19 cellular contexts compared by ENCODE assay signal in the genomic region with DNA sequence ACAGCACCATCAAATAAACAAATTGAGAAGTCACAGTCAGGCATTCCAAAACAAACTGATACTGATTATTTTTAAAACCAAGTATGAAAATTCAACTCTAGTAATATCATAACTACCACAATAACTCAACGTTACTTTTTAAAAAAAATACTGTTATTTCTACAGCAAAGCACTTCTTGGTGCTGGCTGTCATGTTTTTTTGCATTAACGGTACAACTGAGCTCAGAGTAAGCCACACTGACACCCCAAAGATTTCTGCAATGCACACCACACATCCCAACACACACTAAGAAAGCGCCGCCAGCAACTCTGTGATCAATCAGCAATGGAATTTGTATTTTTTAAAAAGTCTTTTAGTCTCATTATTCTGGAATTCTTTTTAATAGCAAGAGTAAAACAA.
DNase-seq lines count a peak whose midpoint lies in the region; ATAC-seq lines count a peak whose summit lies in the region.
"Had no signal": no experiment of that assay in that cellular context is flagged by ENCODE, and none has a peak within 500 bp of the region (broad histone marks: within the 10 kb centered on the region; RNA-seq: fewer than 3 reads in every experiment).

No MANE protein-coding gene starts in this region.

- no peak overlapping the region for H3K9ac ChIP-seq in mesendoderm (ENCODE audit: low read length)
- H3K9ac ChIP-seq: BLaER1 had no signal

- H3K9me3 Mint-ChIP-seq in activated CD4-positive, alpha-beta T cell treated with anti-CD3 and anti-CD28 coated beads, Interleukin-2, amount 10 ng/mL, durations not matched to agents 24 days and 14 days, result peaks cover 4% of the 10 kb centered on the region
- peaks cover 4% of the 10 kb centered on the region for H3K9me3 Mint-ChIP-seq in T-helper 1 cell treated with Interleukin-12 subunit alpha and Interleukin-12 subunit beta and Interleukin-4 antibody, amounts not matched to agents 30 μg/mL and 1 μg/mL, for 36 hours
- no peaks in the 10 kb centered on the region for H3K9me3 Mint-ChIP-seq in activated T-helper 17 cell treated with anti-CD3 and anti-CD28 coated beads, Interleukin-2, amount 50 U/mL, for 72 hours
- H3K9me3 Mint-ChIP-seq: GM23338 had no signal

- no peak overlapping the region for H3K4ac ChIP-seq in mesendoderm (ENCODE audit: low read depth, low read length)

- no peak overlapping the region for H2BK15ac ChIP-seq in mesendoderm (replicated peaks; ENCODE audit: low read depth)

- no peak overlapping the region for H4K5ac ChIP-seq in mesendoderm (ENCODE audit: low read length)

- no peaks in the 10 kb centered on the region for H3K36me3 ChIP-seq in mesendoderm (ENCODE audit: control insufficient read depth, insufficient read depth, low read length)

- H3K36me3 Mint-ChIP-seq in activated CD4-positive, alpha-beta T cell treated with anti-CD3 and anti-CD28 coated beads, Interleukin-2, amount 10 ng/mL, durations not matched to agents 24 days and 14 days (ENCODE audit: low read depth), result peaks cover 24% of the 10 kb centered on the region
- H3K36me3 Mint-ChIP-seq in T-helper 1 cell treated with Interleukin-12 subunit alpha and Interleukin-12 subunit beta and Interleukin-4 antibody, amounts not matched to agents 30 μg/mL and 1 μg/mL, for 36 hours (ENCODE audit: low read depth), result peaks cover 16% of the 10 kb centered on the region
- H3K36me3 Mint-ChIP-seq in activated T-helper 17 cell treated with anti-CD3 and anti-CD28 coated beads, Interleukin-2, amount 50 U/mL, for 72 hours (ENCODE audit: low read depth), result peaks cover 22% of the 10 kb centered on the region

- intact Hi-C loops in activated CD4-positive, alpha-beta T cell treated with anti-CD3 and anti-CD28 coated beads, Interleukin-2, amount 10 ng/mL, durations not matched to agents 24 days and 14 days (cut with micrococcal nuclease), result loop anchor here (5.0 kb wide), 1 partner anchor 112 kb away; a partner anchor contains a TSS

- no peak overlapping the region for H3K27ac ChIP-seq in mesendoderm (ENCODE audit: low read depth, low read length)
- H3K27ac ChIP-seq: BLaER1 had no signal

- no peak for DNase-seq in activated CD4-positive, alpha-beta T cell treated with anti-CD3 and anti-CD28 coated beads, Interleukin-2, amount 10 ng/mL, durations not matched to agents 24 days and 14 days
- DNase-seq in activated CD4-positive, alpha-beta T cell treated with anti-CD3 and anti-CD28 coated beads for 48 hours, result no peak
- DNase-seq in mesendoderm, result no peak
- DNase-seq in GM19238 (ENCODE audit: insufficient read length, low spot score), result no peak
- DNase-seq: 8988T; CD4-positive, alpha-beta memory T cell; DMS153; DMS79 treated with DMSO at 0.1 percent for 48 hours; GF-D8; HCEC 1CT had no signal

- peaks cover 16% of the 10 kb centered on the region for H3K4me1 Mint-ChIP-seq in activated CD4-positive, alpha-beta T cell treated with anti-CD3 and anti-CD28 coated beads, Interleukin-2, amount 10 ng/mL, durations not matched to agents 24 days and 14 days
- no peaks in the 10 kb centered on the region for H3K4me1 Mint-ChIP-seq in T-helper 1 cell treated with Interleukin-12 subunit alpha and Interleukin-12 subunit beta and Interleukin-4 antibody, amounts not matched to agents 30 μg/mL and 1 μg/mL, for 36 hours (ENCODE audit: low read depth)
- peaks cover 13% of the 10 kb centered on the region for H3K4me1 Mint-ChIP-seq in activated T-helper 17 cell treated with anti-CD3 and anti-CD28 coated beads, Interleukin-2, amount 50 U/mL, for 72 hours
- H3K4me1 Mint-ChIP-seq: CD14-positive monocyte had no signal

- no peak overlapping the region for H2AK5ac ChIP-seq in mesendoderm (ENCODE audit: low read length)

- peak overlapping the region; percentile 67 for H3K27ac Mint-ChIP-seq in activated CD4-positive, alpha-beta T cell treated with anti-CD3 and anti-CD28 coated beads, Interleukin-2, amount 10 ng/mL, durations not matched to agents 24 days and 14 days
- H3K27ac Mint-ChIP-seq in T-helper 1 cell treated with Interleukin-12 subunit alpha and Interleukin-12 subunit beta and Interleukin-4 antibody, amounts not matched to agents 30 μg/mL and 1 μg/mL, for 36 hours, result peak overlapping the region; percentile 57
- no peak overlapping the region for H3K27ac Mint-ChIP-seq in activated T-helper 17 cell treated with anti-CD3 and anti-CD28 coated beads, Interleukin-2, amount 50 U/mL, for 72 hours
- H3K27ac Mint-ChIP-seq: CD14-positive monocyte, GM23338, IgD-negative memory B cell had no signal

- H3K4me3 ChIP-seq in mesendoderm (ENCODE audit: low read length), result no peak overlapping the region
- H3K4me3 ChIP-seq: BLaER1, GM23338 had no signal

- no peaks in the 10 kb centered on the region for H3K27me3 Mint-ChIP-seq in activated CD4-positive, alpha-beta T cell treated with anti-CD3 and anti-CD28 coated beads, Interleukin-2, amount 10 ng/mL, durations not matched to agents 24 days and 14 days
- no peaks in the 10 kb centered on the region for H3K27me3 Mint-ChIP-seq in T-helper 1 cell treated with Interleukin-12 subunit alpha and Interleukin-12 subunit beta and Interleukin-4 antibody, amounts not matched to agents 30 μg/mL and 1 μg/mL, for 36 hours (ENCODE audit: low read depth)
- H3K27me3 Mint-ChIP-seq in activated T-helper 17 cell treated with anti-CD3 and anti-CD28 coated beads, Interleukin-2, amount 50 U/mL, for 72 hours, result no peaks in the 10 kb centered on the region
- H3K27me3 Mint-ChIP-seq: CD4-positive, alpha-beta memory T cell; IgD-negative memory B cell had no signal

- no peaks in the 10 kb centered on the region for H3K27me3 ChIP-seq in mesendoderm (ENCODE audit: insufficient read depth, low read length, poor library complexity)
- H3K27me3 ChIP-seq: BLaER1 had no signal

- H3K18ac ChIP-seq in mesendoderm (ENCODE audit: low read length), result no peak overlapping the region

- H3K79me2 ChIP-seq in mesendoderm (ENCODE audit: control insufficient read depth, insufficient read depth, low read length), result no peaks in the 10 kb centered on the region

- no peak overlapping the region for H3K4me2 ChIP-seq in mesendoderm (ENCODE audit: low read length)
- H3K4me2 ChIP-seq: BLaER1, GM23338 had no signal

- no peak overlapping the region for H2BK120ac ChIP-seq in mesendoderm (ENCODE audit: low read depth, low read length)

- no peaks in the 10 kb centered on the region for H3K79me1 ChIP-seq in mesendoderm (ENCODE audit: low read length)

- H3K4me1 ChIP-seq in mesendoderm (ENCODE audit: control insufficient read depth, low read depth, low read length), result peaks cover 2% of the 10 kb centered on the region
- H3K4me1 ChIP-seq: BLaER1 had no signal

- H3K23ac ChIP-seq in mesendoderm (ENCODE audit: low read length), result no peak overlapping the region

- no peak overlapping the region for H3K4me3 Mint-ChIP-seq in activated CD4-positive, alpha-beta T cell treated with anti-CD3 and anti-CD28 coated beads, Interleukin-2, amount 10 ng/mL, durations not matched to agents 24 days and 14 days
- no peak overlapping the region for H3K4me3 Mint-ChIP-seq in T-helper 1 cell treated with Interleukin-12 subunit alpha and Interleukin-12 subunit beta and Interleukin-4 antibody, amounts not matched to agents 30 μg/mL and 1 μg/mL, for 36 hours
- peak overlapping the region; percentile 22 for H3K4me3 Mint-ChIP-seq in activated T-helper 17 cell treated with anti-CD3 and anti-CD28 coated beads, Interleukin-2, amount 50 U/mL, for 72 hours
- H3K4me3 Mint-ChIP-seq: CD14-positive monocyte; CD4-positive, alpha-beta memory T cell; GM23338; IgD-negative memory B cell had no signal

- WGBS in mesendoderm (ENCODE audit: extremely low coverage, insufficient coverage, low lambda C conversion rate), result 100% methylated on average over 1 of the region's 4 CpGs

- no peak overlapping the region for H3K56ac ChIP-seq in mesendoderm (ENCODE audit: low read length)

- ATAC-seq in HG02870 (IDR thresholded peaks at IDR 0.05; ENCODE audit: unreplicated experiment) (peak; percentile 49), GM21381 (IDR thresholded peaks at IDR 0.05; ENCODE audit: unreplicated experiment) (no peak)
- ATAC-seq in activated T-helper 17 cell treated with anti-CD3 and anti-CD28 coated beads, Interleukin-2, amount 50 U/mL, for 72 hours (replicated peaks), result peak; percentile 37
- ATAC-seq: HepG2 had no signal

- H4K8ac ChIP-seq in mesendoderm (ENCODE audit: low read depth, low read length), result no peak overlapping the region

- H2BK5ac ChIP-seq in mesendoderm (ENCODE audit: low read length), result no peak overlapping the region
